ENCODE assay signal across 9 cellular contexts in the genomic region with DNA sequence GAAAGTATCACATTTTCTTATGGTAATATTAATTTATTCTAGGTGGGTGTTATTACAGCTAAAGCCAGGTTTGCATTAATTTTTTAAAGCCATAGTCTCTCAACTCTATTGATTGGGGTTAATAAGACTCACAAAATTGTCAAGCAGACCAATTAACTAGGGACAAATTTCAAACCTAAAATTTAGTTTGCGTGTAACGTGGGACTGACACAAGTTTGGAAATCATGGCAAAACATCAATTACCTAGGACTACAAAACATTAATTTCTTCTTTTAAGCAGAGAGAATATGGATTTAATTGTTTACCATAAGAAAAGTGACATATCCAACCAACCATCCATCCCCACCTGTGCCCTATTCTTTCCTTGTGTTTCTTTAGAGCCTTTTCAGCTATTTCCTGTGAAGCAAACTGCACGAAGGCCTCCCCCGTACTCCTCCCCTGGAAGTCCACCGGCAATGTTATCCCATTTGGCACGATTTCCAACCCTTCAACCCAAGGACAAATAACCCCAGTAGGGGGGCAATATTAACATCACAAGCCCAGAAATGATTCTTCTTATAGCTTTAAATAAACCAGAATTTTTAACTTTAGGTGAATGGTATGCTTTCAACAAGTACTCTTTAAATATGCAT. TPM values are rescaled to one million over a fixed set of nuclear protein-coding genes. Genes with fewer than 3 reads are reported as not detected.
A peak's percentile ranks its signal among the peaks of the same experiment; 100 is the strongest.
DNase-seq lines count a peak whose midpoint lies in the region; ATAC-seq, FAIRE-seq and TF ChIP-seq lines count a peak whose summit lies in the region.
"Had no signal": no experiment of that assay in that cellular context is flagged by ENCODE, and none has a peak within 500 bp of the region (broad histone marks: within the 10 kb centered on the region; RNA-seq: fewer than 3 reads in every experiment).

No MANE protein-coding gene starts in this region.

- H3K9me2 ChIP-seq in OCI-LY7 (ENCODE audit: insufficient read depth, low read length): no peaks in the 10 kb centered on the region

- CTCF ChIA-PET in OCI-LY7 (lab: Charles Lee; ENCODE audit: unreplicated experiment) (no interaction called here), endothelial cell of umbilical vein (lab: Charles Lee) (no interaction called here)

- H3K79me2 ChIP-seq in DND-41 (ENCODE audit: insufficient read depth, low read length): peaks cover 96% of the 10 kb centered on the region
- peaks cover 92% of the 10 kb centered on the region for H3K79me2 ChIP-seq in OCI-LY7 (ENCODE audit: insufficient read depth, low read depth, low read length)
- peaks cover 84% of the 10 kb centered on the region for H3K79me2 ChIP-seq in endothelial cell of umbilical vein (ENCODE audit: control insufficient read depth, insufficient read depth, low read length)
- H3K79me2 ChIP-seq in osteoblast (ENCODE audit: insufficient read depth, low read length): peaks cover 80% of the 10 kb centered on the region

- no TSS peak for BruUV-seq in OCI-LY7 (replicated peaks; lab: Mats Ljungman, UMichigan)
- no TSS peak for BruUV-seq in endothelial cell of umbilical vein (replicated peaks; lab: Mats Ljungman, UMichigan)

- ATAC-seq in DND-41 (ENCODE audit: insufficient read depth, low read depth): no peak

- no peak overlapping the region for H3K27ac ChIP-seq in DND-41 (ENCODE audit: low read length)
- H3K27ac ChIP-seq in OCI-LY7 (ENCODE audit: low read depth, low read length, poor library complexity, severe bottlenecking): no peak overlapping the region
- H3K27ac ChIP-seq in endothelial cell of umbilical vein (ENCODE audit: insufficient read depth, low read depth, low read length): no peak overlapping the region
- peak overlapping the region; percentile 8 for H3K27ac ChIP-seq in osteoblast (ENCODE audit: low read depth, low read length)

- peak; percentile 48 for FAIRE-seq in endothelial cell of umbilical vein (lab: Jason Lieb, UNC)

- H3K4me3 ChIP-seq in DND-41 (ENCODE audit: low read depth in 1 of 2, low read length in 2 of 2): peak overlapping the region; percentile 82 to 85; a peak in 3 of 4 replicates
- peak overlapping the region; percentile 100 for H3K4me3 ChIP-seq in OCI-LY7 (ENCODE audit: low read depth, low read length, poor library complexity, severe bottlenecking)
- H3K4me3 ChIP-seq in endothelial cell of umbilical vein (replicated peaks in 1 of 3; ENCODE audit: insufficient read depth in 1 of 3, low read depth in 1 of 3, low read length in 3 of 3): peak overlapping the region; percentile 82 to 91 (median 85)
- H3K4me3 ChIP-seq in osteoblast (ENCODE audit: insufficient read depth, low read length): peak overlapping the region; percentile 97
- H3K4me3 ChIP-seq: lung had no signal

- TF ChIP-seq POLR2A in endothelial cell of umbilical vein (IDR thresholded peaks at IDR 0.05; ENCODE audit: low read depth, low read length): peak; percentile 14

- DNase-seq in DND-41 (no peak), OCI-LY7 (ENCODE audit: low spot score) (no peak), endothelial cell of umbilical vein (ENCODE audit: low read depth, low spot score) (no peak), osteoblast (ENCODE audit: insufficient read length, low spot score, missing footprints) (no peak), NCI-H748 (lab: John Stamatoyannopoulos, UW; ENCODE audit: unreplicated experiment) (no peak), GOT3 (lab: John Stamatoyannopoulos, UW) (no peak), HK-2 (ENCODE audit: unreplicated experiment) (no peak), nucleus accumbens (lab: John Stamatoyannopoulos, UW) (no peak)

- H3K9me3 ChIP-seq in DND-41 (ENCODE audit: insufficient read depth, low read length, severe bottlenecking): no peaks in the 10 kb centered on the region
- H3K9me3 ChIP-seq in OCI-LY7 (ENCODE audit: low read length): no peaks in the 10 kb centered on the region
- no peaks in the 10 kb centered on the region for H3K9me3 ChIP-seq in endothelial cell of umbilical vein (replicated peaks; ENCODE audit: control insufficient read depth, insufficient read depth, low read length)
- no peaks in the 10 kb centered on the region for H3K9me3 ChIP-seq in osteoblast (ENCODE audit: low read depth, low read length)

- H3K4me2 ChIP-seq in DND-41 (ENCODE audit: insufficient read depth, low read length) (peak overlapping the region; percentile 89), OCI-LY7 (ENCODE audit: low read length) (peak overlapping the region; percentile 88), endothelial cell of umbilical vein (ENCODE audit: insufficient read depth, low read length) (peak overlapping the region; percentile 96), osteoblast (ENCODE audit: insufficient read depth, low read length) (peak overlapping the region; percentile 88)

- H3K9ac ChIP-seq in DND-41 (ENCODE audit: low read depth, low read length) (peak overlapping the region; percentile 100), endothelial cell of umbilical vein (replicated peaks; ENCODE audit: extremely low read depth, insufficient read depth, low read length) (peak overlapping the region; percentile 35)

- TF ChIP-seq CTCF in DND-41 (IDR thresholded peaks at IDR 0.05; ENCODE audit: borderline replicate concordance, extremely low read depth, low read length, poor library complexity, severe bottlenecking) (no peak), OCI-LY7 (conservative IDR thresholded peaks at IDR 0.05; ENCODE audit: low read length) (no peak), endothelial cell of umbilical vein (IDR thresholded peaks at IDR 0.05; ENCODE audit: extremely low read depth in 1 of 2, insufficient read depth in 1 of 2, low read depth in 1 of 2, low read length in 2 of 2) (no peak), osteoblast (IDR thresholded peaks at IDR 0.05; ENCODE audit: extremely low read depth, low read depth, low read length) (no peak)

- H3K27me3 ChIP-seq in DND-41 (ENCODE audit: insufficient read depth, low read length, poor library complexity) (no peaks in the 10 kb centered on the region), endothelial cell of umbilical vein (ENCODE audit: control insufficient read depth in 2 of 2, insufficient read depth in 2 of 2, low read length in 2 of 2) (no peaks in the 10 kb centered on the region), osteoblast (ENCODE audit: insufficient read depth, low read length) (no peaks in the 10 kb centered on the region)

- H4K20me1 ChIP-seq in DND-41 (ENCODE audit: insufficient read depth, low read length) (peaks cover 90% of the 10 kb centered on the region), OCI-LY7 (ENCODE audit: insufficient read depth, low read length) (peaks cover 75% of the 10 kb centered on the region), endothelial cell of umbilical vein (replicated peaks; ENCODE audit: control insufficient read depth, extremely low read depth, insufficient read depth, low read length) (peaks cover 44% of the 10 kb centered on the region), osteoblast (ENCODE audit: insufficient read depth, low read length) (peaks cover 81% of the 10 kb centered on the region)

- H3K4me1 ChIP-seq in DND-41 (ENCODE audit: insufficient read depth, low read length) (peaks cover 55% of the 10 kb centered on the region), OCI-LY7 (ENCODE audit: insufficient read depth, low read length, poor library complexity, severe bottlenecking) (peaks cover 37% of the 10 kb centered on the region), endothelial cell of umbilical vein (ENCODE audit: control insufficient read depth, extremely low read depth, insufficient read depth, low read length) (peaks cover 45% of the 10 kb centered on the region), osteoblast (ENCODE audit: insufficient read depth, low read length) (peaks cover 32% of the 10 kb centered on the region)

- H3K36me3 ChIP-seq in DND-41 (ENCODE audit: insufficient read depth, low read length): peaks cover 93% of the 10 kb centered on the region
- peaks cover 93% of the 10 kb centered on the region for H3K36me3 ChIP-seq in OCI-LY7 (ENCODE audit: insufficient read depth, low read length)
- peaks cover 36 to 64% of the 10 kb centered on the region in 2 experiments for H3K36me3 ChIP-seq in endothelial cell of umbilical vein (ENCODE audit: control insufficient read depth in 2 of 2, extremely low read depth in 1 of 2, insufficient read depth in 2 of 2, low read length in 2 of 2)
- H3K36me3 ChIP-seq in osteoblast (ENCODE audit: insufficient read depth, low read length): peaks cover 85% of the 10 kb centered on the region

- intact Hi-C loops in OCI-LY7 (cut with micrococcal nuclease; ENCODE audit: unreplicated experiment): no loop called here
- intact Hi-C loops in endothelial cell of umbilical vein (cut with micrococcal nuclease): no loop called here

- dilution Hi-C loops in endothelial cell of umbilical vein (cut with MboI; ENCODE audit: extremely low pct_ligation_motif_present, low sequenced_read_pairs): no loop called here

- POLR2A ChIA-PET in OCI-LY7 (lab: Charles Lee) (interaction anchor here (0.5 to 1.6 kb wide), 4 partner anchors 9 to 112 kb away, joined by 3 read pairs; no protein-coding TSS in a partner anchor), endothelial cell of umbilical vein (lab: Charles Lee) (interaction anchor here (0.6 kb wide), 1 partner anchor 22 kb away, joined by 3 read pairs; no protein-coding TSS in a partner anchor)

- H2AFZ ChIP-seq in DND-41 (ENCODE audit: low read depth, low read length) (no peak overlapping the region), OCI-LY7 (ENCODE audit: low read length) (no peak overlapping the region), endothelial cell of umbilical vein (ENCODE audit: low read depth, low read length) (no peak overlapping the region), osteoblast (ENCODE audit: low read length) (no peak overlapping the region)

- no peaks in the 10 kb centered on the region for H3K9me1 ChIP-seq in endothelial cell of umbilical vein (replicated peaks; ENCODE audit: control insufficient read depth, extremely low read depth, insufficient read depth, low read length)

TF ChIP-seq in endothelial cell of umbilical vein, 7 proteins besides CTCF, POLR2A, EP300 and RAD21 (continues in another document):
- TF ChIP-seq FOS (IDR thresholded peaks at IDR 0.05; ENCODE audit: borderline replicate concordance, insufficient read depth, low read length) (no peak), EZH2 (IDR thresholded peaks at IDR 0.05; ENCODE audit: borderline replicate concordance, low read depth, low read length, severe bottlenecking) (no peak), POLR2AphosphoS5 (IDR thresholded peaks at IDR 0.05; ENCODE audit: insufficient read depth, low read depth, low read length) (no peak)

RNA-seq across cellular contexts. Expression of a gene that starts 4.4 kb away (rescaled TPM):
- 814 and 1,035 TPM in 2 replicates for total RNA-seq in OCI-LY7 (2014; rRNA removed; shearing (Covaris generic))
- 959 and 1,011 TPM in 2 replicates for total RNA-seq in OCI-LY7 (2022)
- 969 and 993 TPM in 2 replicates for total RNA-seq in endothelial cell of umbilical vein
- 197 and 348 TPM in 2 replicates for polyA plus RNA-seq in endothelial cell of umbilical vein
- polyA plus RNA-seq in endothelial cell of umbilical vein (2011; cell fraction: cytosol; rRNA removed): 194 and 211 TPM in 2 replicates
- 1,780 and 2,211 TPM in 2 replicates for polyA plus RNA-seq in endothelial cell of umbilical vein (2011; cell fraction: nucleus; rRNA removed)
- polyA plus RNA-seq in endothelial cell of umbilical vein (2012): 429 and 572 TPM in 2 replicates
- 804 and 1,117 TPM in 2 replicates for polyA minus RNA-seq in endothelial cell of umbilical vein
- polyA minus RNA-seq in endothelial cell of umbilical vein (2011; cell fraction: cytosol; rRNA and poly(A)+ RNA removed): 519 TPM
- 1,579 and 2,590 TPM in 2 replicates for polyA minus RNA-seq in endothelial cell of umbilical vein (2011; cell fraction: nucleus; rRNA and poly(A)+ RNA removed)
- total RNA-seq in osteoblast: 354 and 368 TPM in 2 replicates
